26 cellular contexts compared by ENCODE assay signal in genomic region chr3:194117114-194117845, GRCh38. TPM values are rescaled to one million over a fixed set of nuclear protein-coding genes. Genes with fewer than 3 reads are reported as not detected.
A peak's percentile ranks its signal among the peaks of the same experiment; 100 is the strongest.
DNase-seq lines count a peak whose midpoint lies in the region; ATAC-seq and TF ChIP-seq lines count a peak whose summit lies in the region.
"Had no signal": no experiment of that assay in that cellular context is flagged by ENCODE, and none has a peak within 500 bp of the region (broad histone marks: within the 10 kb centered on the region; RNA-seq: fewer than 3 reads in every experiment).

No MANE protein-coding gene starts in this region.

- DNase-seq in Caki2 (ENCODE audit: low read depth) (peak; percentile 41), LoVo (ENCODE audit: low spot score) (peak; percentile 50), left colon (peak; percentile 85 to 90), posterior vena cava (ENCODE audit: low spot score) (peak; percentile 45), sigmoid colon (no peak)
- DNase-seq in CD4-positive, alpha-beta T cell = no peak
- DNase-seq: activated CD4-positive, alpha-beta T cell treated with anti-CD3 and anti-CD28 coated beads, Interleukin-2, amount 10 ng/mL, durations not matched to agents 7 days and 5 days; activated naive CD4-positive, alpha-beta T cell treated with anti-CD3 and anti-CD28 coated beads for 36 hours; activated T-cell treated with anti-CD3 and anti-CD28 coated beads, Interleukin-2, amount 50 U/mL, for 4 hours; AML-193; CD8-positive, alpha-beta T cell; effector CD4-positive, alpha-beta T cell; H9; lower lobe of right lung; NCI-H1436 treated with DMSO at 0.1 percent for 48 hours; NCI-H2107; NCI-H524 treated with DMSO at 0.1 percent for 48 hours; SW 1271; T-helper 9 cell; WERI-Rb-1 had no signal

- H3K4me1 Mint-ChIP-seq in CD4-positive, alpha-beta T cell (ENCODE audit: low read depth) = no peaks in the 10 kb centered on the region
- H3K4me1 Mint-ChIP-seq: activated CD4-positive, alpha-beta T cell treated with anti-CD3 and anti-CD28 coated beads, Interleukin-2, amount 10 ng/mL, durations not matched to agents 7 days and 5 days had no signal

- no peak for TF ChIP-seq POLR2A in sigmoid colon (IDR thresholded peaks at IDR 0.05)

- H3K36me3 ChIP-seq in sigmoid colon = no peaks in the 10 kb centered on the region
- H3K36me3 ChIP-seq: lower lobe of right lung, tibial nerve, WERI-Rb-1 had no signal

- H3K27ac ChIP-seq in sigmoid colon = no peak overlapping the region
- H3K27ac ChIP-seq in CD4-positive, alpha-beta T cell (ENCODE audit: low read depth, low read length) = no peak overlapping the region
- H3K27ac ChIP-seq: epithelial cell of prostate, lower lobe of right lung, skin epidermis, tibial nerve, WERI-Rb-1 had no signal

- in situ Hi-C loops in Caki2 (cut with HindIII; ENCODE audit: low pct_unique_long_range_greater_than_20kb, low sequenced_read_pairs) = no loop called here

- H3K9me3 Mint-ChIP-seq in CD4-positive, alpha-beta T cell = no peaks in the 10 kb centered on the region
- H3K9me3 Mint-ChIP-seq: activated CD4-positive, alpha-beta T cell treated with anti-CD3 and anti-CD28 coated beads, Interleukin-2, amount 10 ng/mL, durations not matched to agents 7 days and 5 days; activated naive CD4-positive, alpha-beta T cell treated with anti-CD3 and anti-CD28 coated beads for 36 hours; activated T-cell treated with anti-CD3 and anti-CD28 coated beads, Interleukin-2, amount 50 U/mL, for 4 hours; CD8-positive, alpha-beta T cell; H9 had no signal

- POLR2A ChIA-PET in CD4-positive, alpha-beta T cell (lab: Charles Lee) = no interaction called here

- TF ChIP-seq EP300 in sigmoid colon (IDR thresholded peaks at IDR 0.05) = no peak

- no peak overlapping the region for H3K4me3 Mint-ChIP-seq in CD4-positive, alpha-beta T cell
- H3K4me3 Mint-ChIP-seq: activated CD4-positive, alpha-beta T cell treated with anti-CD3 and anti-CD28 coated beads, Interleukin-2, amount 10 ng/mL, durations not matched to agents 7 days and 5 days; activated naive CD4-positive, alpha-beta T cell treated with anti-CD3 and anti-CD28 coated beads for 36 hours; activated T-cell treated with anti-CD3 and anti-CD28 coated beads, Interleukin-2, amount 50 U/mL, for 4 hours; CD8-positive, alpha-beta T cell; H9 had no signal

- no peaks in the 10 kb centered on the region for H3K36me3 Mint-ChIP-seq in CD4-positive, alpha-beta T cell (ENCODE audit: low read depth)
- H3K36me3 Mint-ChIP-seq: CD8-positive, alpha-beta T cell had no signal

- TF ChIP-seq CTCF in sigmoid colon (IDR thresholded peaks at IDR 0.05) = no peak
- no peak for TF ChIP-seq CTCF in CD4-positive, alpha-beta T cell (IDR thresholded peaks at IDR 0.05)

- no peaks in the 10 kb centered on the region for H3K9me3 ChIP-seq in sigmoid colon
- H3K9me3 ChIP-seq in CD4-positive, alpha-beta T cell (ENCODE audit: control insufficient read depth, low read length) = no peaks in the 10 kb centered on the region
- H3K9me3 ChIP-seq: A549, lower lobe of right lung, tibial nerve had no signal

- intact Hi-C loops in left colon (cut with DNase I, micrococcal nuclease) (no loop called here), posterior vena cava (cut with DNase I) (no loop called here), sigmoid colon (cut with DNase I) (no loop called here)
- intact Hi-C loops in CD4-positive, alpha-beta T cell (cut with DNase I, micrococcal nuclease) = no loop called here

- ATAC-seq in left colon (peak; percentile 70), GM18858 (IDR thresholded peaks at IDR 0.05; ENCODE audit: unreplicated experiment) (no peak), GM18498 (IDR thresholded peaks at IDR 0.05; ENCODE audit: unreplicated experiment) (no peak)
- ATAC-seq in CD4-positive, alpha-beta T cell (ENCODE audit: poor library complexity) = no peak
- ATAC-seq: A549; activated T-cell treated with anti-CD3 and anti-CD28 coated beads, Interleukin-2, amount 50 U/mL, for 4 hours; CD8-positive, alpha-beta T cell; lower lobe of right lung had no signal

- no peaks in the 10 kb centered on the region for H3K27me3 ChIP-seq in sigmoid colon
- H3K27me3 ChIP-seq in CD4-positive, alpha-beta T cell (ENCODE audit: control insufficient read depth, insufficient read depth, low read length) = no peaks in the 10 kb centered on the region
- H3K27me3 ChIP-seq: tibial nerve had no signal

- WGBS in sigmoid colon, 2 donors = 23 to 69% methylated on average over 12 of the region's 12 CpGs

- CTCF ChIA-PET in CD4-positive, alpha-beta T cell (lab: Charles Lee) = no interaction called here

- H3K27ac Mint-ChIP-seq in CD4-positive, alpha-beta T cell = no peak overlapping the region
- H3K27ac Mint-ChIP-seq: activated CD4-positive, alpha-beta T cell treated with anti-CD3 and anti-CD28 coated beads, Interleukin-2, amount 10 ng/mL, durations not matched to agents 7 days and 5 days; activated naive CD4-positive, alpha-beta T cell treated with anti-CD3 and anti-CD28 coated beads for 36 hours; CD8-positive, alpha-beta T cell; H9 had no signal

- H3K27me3 Mint-ChIP-seq in CD4-positive, alpha-beta T cell = peaks cover 18% of the 10 kb centered on the region

- H3K4me1 ChIP-seq in sigmoid colon = no peaks in the 10 kb centered on the region
- H3K4me1 ChIP-seq: lower lobe of right lung had no signal

- H3K4me3 ChIP-seq in sigmoid colon = no peak overlapping the region
- H3K4me3 ChIP-seq: A549, lower lobe of right lung, skin epidermis, tibial nerve had no signal

RNA-seq across cellular contexts. Expression of gene HES1, which starts 18.7 kb away (rescaled TPM):
- total RNA-seq in Caki2 (2014; rRNA removed; shearing (Covaris generic); ENCODE audit: low replicate concordance) = 43.2 and 45.9 TPM in 2 replicates
- total RNA-seq in left colon (100 to 1,000 TPM in 1 of 2 donors, 10 to 100 TPM in 1; 98.7 to 147 TPM), posterior vena cava (10 to 100 TPM; 19.5 to 29.2 TPM), sigmoid colon (10 to 100 TPM; 17.4 to 35.0 (median 23.4) TPM)
- 10 to 100 TPM; 24.0 to 47.4 (median 45.4) TPM for polyA plus RNA-seq in sigmoid colon
- total RNA-seq in CD4-positive, alpha-beta T cell = 1 to 10 TPM in 1 of 2 experiments, under 1 TPM in 1; 0.89 to 1.5 TPM

Comparison
In these comparisons a context has a peak if more than half of its experiments do, and no peak if none do; other contexts are left out.
1. DNase-seq: peak in Caki2 (single experiment), LoVo (single experiment), left colon (2 of 2) and posterior vena cava (single experiment); none in sigmoid colon (single experiment) and CD4-positive, alpha-beta T cell (0 of 10).
2. RNA of gene HES1, which starts 18.7 kb away (total RNA-seq): 98.7 to 147 TPM in left colon, 43.2 to 45.9 TPM in Caki2, 19.5 to 29.2 TPM in posterior vena cava and 17.4 to 35.0 TPM in sigmoid colon; 0.89 to 1.5 TPM in CD4-positive, alpha-beta T cell; every median in the first group is over 4 times any median in the second.